ENCODE assay signal across 10 cellular contexts in the genomic region with DNA sequence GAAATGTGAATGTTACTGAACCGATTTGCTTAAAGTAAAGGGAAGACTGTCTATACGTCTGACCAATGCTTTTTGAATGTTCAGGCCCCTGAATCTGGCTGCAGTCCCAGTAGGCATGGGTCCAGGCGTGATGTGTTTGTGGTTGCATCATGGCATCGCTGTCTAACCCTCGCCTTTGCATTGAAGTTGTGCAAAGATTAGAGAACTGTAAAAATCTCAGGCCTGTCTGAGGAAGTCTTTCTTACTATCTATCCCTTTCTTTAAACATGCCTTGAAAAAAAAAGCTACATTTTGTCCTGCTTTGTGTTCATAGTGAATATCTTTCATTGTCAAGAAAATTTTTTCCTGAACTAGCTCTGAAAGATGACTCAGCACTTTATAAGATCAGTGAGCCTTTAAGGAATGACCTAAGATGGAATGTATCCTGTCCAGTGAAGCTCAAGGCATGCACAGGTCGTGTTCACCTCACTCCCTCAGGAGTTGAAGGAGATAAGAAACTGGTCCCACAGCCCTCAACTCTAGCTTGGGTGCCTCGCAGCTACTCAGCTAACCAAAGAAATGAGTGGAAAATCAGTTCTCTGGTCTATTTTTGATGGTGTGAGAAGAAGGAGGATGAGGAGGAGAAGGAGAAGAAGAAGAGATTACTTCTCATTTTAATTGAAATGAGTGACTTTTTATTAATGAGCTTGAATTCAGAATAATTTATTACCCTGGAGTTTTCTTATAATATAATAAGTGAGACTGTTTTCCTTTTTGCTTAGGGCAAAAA. TPM values are rescaled to one million over a fixed set of nuclear protein-coding genes. Genes with fewer than 3 reads are reported as not detected.
A peak's percentile ranks its signal among the peaks of the same experiment; 100 is the strongest.
DNase-seq lines count a peak whose midpoint lies in the region; ATAC-seq and TF ChIP-seq lines count a peak whose summit lies in the region.
"Had no signal": no experiment of that assay in that cellular context is flagged by ENCODE, and none has a peak within 500 bp of the region (broad histone marks: within the 10 kb centered on the region; RNA-seq: fewer than 3 reads in every experiment).

No MANE protein-coding gene starts in this region.

- no peaks in the 10 kb centered on the region for H3K36me3 ChIP-seq in endodermal cell (ENCODE audit: control insufficient read depth, insufficient read depth, low read length)

- H3K27ac ChIP-seq in coronary artery (peak overlapping the region; percentile 46 to 70), endodermal cell (ENCODE audit: low read depth, low read length) (no peak overlapping the region)
- H3K27ac ChIP-seq: VCaP had no signal

- H3K27me3 Mint-ChIP-seq in endodermal cell (ENCODE audit: insufficient read depth), result no peaks in the 10 kb centered on the region

- H3K27ac Mint-ChIP-seq in endodermal cell, result no peak overlapping the region

- H3K9me3 ChIP-seq in endodermal cell (ENCODE audit: control insufficient read depth, low read length), result peaks cover 3% of the 10 kb centered on the region

- no peaks in the 10 kb centered on the region for H3K27me3 ChIP-seq in endodermal cell (ENCODE audit: control insufficient read depth, insufficient read depth, low read length, poor library complexity, severe bottlenecking)

- peaks cover 3% of the 10 kb centered on the region for H3K4me1 ChIP-seq in endodermal cell (ENCODE audit: control insufficient read depth, insufficient read depth, low read length)

- DNase-seq in AG09319 (ENCODE audit: extremely low read depth, low read depth) (peak; percentile 61), MV-4-11 (lab: John Stamatoyannopoulos, UW) (peak; percentile 58), coronary artery (ENCODE audit: low spot score) (no peak), mucosa of gallbladder (ENCODE audit: low spot score) (peak; percentile 69), NCI-H1694 (lab: John Stamatoyannopoulos, UW) (no peak), endodermal cell (no peak)
- no peak for DNase-seq in stimulated activated naive CD8-positive, alpha-beta T cell treated with anti-CD3 and anti-CD28 coated beads, Interleukin-15, Interleukin-2, amounts not matched to agents 100 U/mL and 50 U/mL, for 24 hours
- DNase-seq: GDM1 had no signal

- no peaks in the 10 kb centered on the region for H3K36me3 Mint-ChIP-seq in endodermal cell (ENCODE audit: low read depth)

- H3K9ac ChIP-seq in endodermal cell (ENCODE audit: extremely low read depth, low read length, poor library complexity, severe bottlenecking), result no peak overlapping the region

- H3K9me3 Mint-ChIP-seq in endodermal cell, result no peaks in the 10 kb centered on the region

- H3K4me1 Mint-ChIP-seq in endodermal cell, result peaks cover 20% of the 10 kb centered on the region

- WGBS in endodermal cell (ENCODE audit: insufficient coverage in 1 of 2, insufficient read length in 1 of 2), 2 experiments, result 92 to 93% methylated on average over 6 to 7 of the region's 7 CpGs

- no peak for TF ChIP-seq CTCF in AG09319 (IDR thresholded peaks at IDR 0.05; ENCODE audit: low read depth, low read length)
- TF ChIP-seq CTCF in coronary artery (IDR thresholded peaks at IDR 0.05), result no peak
- no peak for TF ChIP-seq CTCF in endodermal cell (conservative IDR thresholded peaks at IDR 0.05)

- no peak for ATAC-seq in stimulated activated naive CD8-positive, alpha-beta T cell treated with anti-CD3 and anti-CD28 coated beads, Interleukin-15, Interleukin-2, amounts not matched to agents 100 U/mL and 50 U/mL, for 24 hours
- no peak for ATAC-seq in GM18519 (IDR thresholded peaks at IDR 0.05; ENCODE audit: low FRiP score, unreplicated experiment)

- H3K4me3 ChIP-seq in coronary artery (no peak overlapping the region), endodermal cell (ENCODE audit: low read length) (no peak overlapping the region)

- H3K4me3 Mint-ChIP-seq in endodermal cell, result no peak overlapping the region

RNA-seq across cellular contexts. Expression of a gene that starts 48.6 kb away (rescaled TPM):
- total RNA-seq in mucosa of gallbladder, result 71.3 TPM
- total RNA-seq in endodermal cell, result 10 to 100 TPM; 24.9 to 39.1 TPM
- 8.2 TPM for polyA plus RNA-seq in endodermal cell (2013, experiment 1 of 2)
- 7.6 TPM for polyA plus RNA-seq in endodermal cell (2013, experiment 2 of 2)

Comparison
In these comparisons a context has a peak if more than half of its experiments do, and no peak if none do; other contexts are left out.
1. DNase-seq: peak in AG09319 (single experiment), MV-4-11 (single experiment) and mucosa of gallbladder (single experiment); none in coronary artery (single experiment), NCI-H1694 (single experiment), stimulated activated naive CD8-positive, alpha-beta T cell treated with anti-CD3 and anti-CD28 coated beads, Interleukin-15, Interleukin-2, amounts not matched to agents 100 U/mL and 50 U/mL, for 24 hours (single experiment) and endodermal cell (single experiment).